ENCODE assay signal across 9 cellular contexts in genomic region chr10:105837951-105838350, GRCh38.
A peak's percentile ranks its signal among the peaks of the same experiment; 100 is the strongest.
DNase-seq lines count a peak whose midpoint lies in the region; ATAC-seq and TF ChIP-seq lines count a peak whose summit lies in the region.
"Had no signal": no experiment of that assay in that cellular context is flagged by ENCODE, and none has a peak within 500 bp of the region (broad histone marks: within the 10 kb centered on the region; RNA-seq: fewer than 3 reads in every experiment).

No MANE protein-coding gene starts in this region.

- H3K4me1 Mint-ChIP-seq in activated CD4-positive, alpha-beta T cell treated with anti-CD3 and anti-CD28 coated beads for 36 hours, result peaks cover 21% of the 10 kb centered on the region

- no peak overlapping the region for H3K27ac ChIP-seq in right atrium auricular region
- H3K27ac ChIP-seq in stomach smooth muscle (ENCODE audit: low read length), result no peak overlapping the region
- H3K27ac ChIP-seq: C4-2B had no signal

- H3K4me1 ChIP-seq in right atrium auricular region (no peaks in the 10 kb centered on the region), stomach smooth muscle (ENCODE audit: control insufficient read depth, insufficient read depth, low read length) (no peaks in the 10 kb centered on the region)

- peak overlapping the region; percentile 55 for H3K4me3 Mint-ChIP-seq in activated CD4-positive, alpha-beta T cell treated with anti-CD3 and anti-CD28 coated beads for 36 hours

- DNase-seq in activated CD4-positive, alpha-beta T cell treated with anti-CD3 and anti-CD28 coated beads for 36 hours, result no peak
- no peak for DNase-seq in activated CD4-positive, alpha-beta T cell treated with anti-CD3 and anti-CD28 coated beads for 1 hour
- DNase-seq in SK-MEL-5 (ENCODE audit: low read depth, low spot score) (peak; percentile 14), right atrium auricular region (ENCODE audit: low spot score) (no peak), C1 segment of cervical spinal cord (lab: John Stamatoyannopoulos, UW) (no peak), iPS-NIHi11 (ENCODE audit: low spot score) (no peak)

- peak overlapping the region; percentile 63 for H3K27ac Mint-ChIP-seq in activated CD4-positive, alpha-beta T cell treated with anti-CD3 and anti-CD28 coated beads for 36 hours

- H3K4me3 ChIP-seq in right atrium auricular region, result peak overlapping the region; percentile 3 to 25
- H3K4me3 ChIP-seq in stomach smooth muscle (ENCODE audit: low read length in 2 of 2), result peak overlapping the region; percentile 64 to 79

- peaks cover 1% of the 10 kb centered on the region for H3K9me3 Mint-ChIP-seq in activated CD4-positive, alpha-beta T cell treated with anti-CD3 and anti-CD28 coated beads for 36 hours (ENCODE audit: low read depth)

- no peaks in the 10 kb centered on the region for H3K36me3 ChIP-seq in right atrium auricular region
- H3K36me3 ChIP-seq in stomach smooth muscle (ENCODE audit: control insufficient read depth in 2 of 2, insufficient read depth in 2 of 2, low read length in 2 of 2), result no peaks in the 10 kb centered on the region

- H3K9me3 ChIP-seq in right atrium auricular region, result no peaks in the 10 kb centered on the region
- no peaks in the 10 kb centered on the region for H3K9me3 ChIP-seq in stomach smooth muscle (ENCODE audit: control insufficient read depth in 2 of 2, low read length in 2 of 2)

- H3K27me3 Mint-ChIP-seq in activated CD4-positive, alpha-beta T cell treated with anti-CD3 and anti-CD28 coated beads for 36 hours, result no peaks in the 10 kb centered on the region

- H3K36me3 Mint-ChIP-seq in activated CD4-positive, alpha-beta T cell treated with anti-CD3 and anti-CD28 coated beads for 36 hours (ENCODE audit: low read depth), result no peaks in the 10 kb centered on the region

- intact Hi-C loops in activated CD4-positive, alpha-beta T cell treated with anti-CD3 and anti-CD28 coated beads for 36 hours (cut with DNase I, micrococcal nuclease), result no loop called here

- POLR2A ChIA-PET in activated CD4-positive, alpha-beta T cell treated with anti-CD3 and anti-CD28 coated beads for 36 hours (lab: Charles Lee), result no interaction called here

- H3K9ac ChIP-seq in stomach smooth muscle (ENCODE audit: low read length in 2 of 2), result peak overlapping the region in 1 of 2 donors; percentile 1

- CTCF ChIA-PET in activated CD4-positive, alpha-beta T cell treated with anti-CD3 and anti-CD28 coated beads for 36 hours (lab: Charles Lee), result no interaction called here

- TF ChIP-seq CTCF in right atrium auricular region (IDR thresholded peaks at IDR 0.05), result no peak

- H3K27me3 ChIP-seq in right atrium auricular region (no peaks in the 10 kb centered on the region), stomach smooth muscle (ENCODE audit: control insufficient read depth in 1 of 2, insufficient read depth in 2 of 2, low read length in 2 of 2) (no peaks in the 10 kb centered on the region)

- peak; percentile 88 for ATAC-seq in activated CD4-positive, alpha-beta T cell treated with anti-CD3 and anti-CD28 coated beads for 36 hours
- ATAC-seq in HG03025 (IDR thresholded peaks at IDR 0.05; ENCODE audit: low FRiP score, unreplicated experiment), result peak; percentile 73

- in situ Hi-C loops in SK-MEL-5 (cut with HindIII; ENCODE audit: low pct_unique_long_range_greater_than_20kb, low sequenced_read_pairs), result no loop called here
